Comparison of ENCODE assay signal across 10 cellular contexts in genomic region chr2:1605659-1606400, GRCh38.
A peak's percentile ranks its signal among the peaks of the same experiment; 100 is the strongest.
DNase-seq lines count a peak whose midpoint lies in the region; ATAC-seq and TF ChIP-seq lines count a peak whose summit lies in the region.
"Had no signal": no experiment of that assay in that cellular context is flagged by ENCODE, and none has a peak within 500 bp of the region (broad histone marks: within the 10 kb centered on the region; RNA-seq: fewer than 3 reads in every experiment).

No MANE protein-coding gene starts in this region.

- no peak overlapping the region for H3K4me3 Mint-ChIP-seq in WTC11
- H3K4me3 Mint-ChIP-seq: activated naive CD8-positive, alpha-beta T cell had no signal

- H2AFZ ChIP-seq in hepatocyte, result no peak overlapping the region

- H3K4me2 ChIP-seq in hepatocyte, result no peak overlapping the region

- H3K9me3 ChIP-seq in iPS DF 6.9 (ENCODE audit: control insufficient read depth, insufficient read depth, low read length) (no peaks in the 10 kb centered on the region), skeletal muscle tissue (ENCODE audit: control insufficient read depth in 3 of 3, low read length in 3 of 3) (no peaks in the 10 kb centered on the region), hepatocyte (ENCODE audit: low read depth) (no peaks in the 10 kb centered on the region)

- peak; percentile 68 for DNase-seq in WTC11 (ENCODE audit: low spot score)
- peak; percentile 79 for DNase-seq in iPS DF 6.9 (ENCODE audit: low read depth, low spot score)
- DNase-seq in NCI-H2171 (lab: John Stamatoyannopoulos, UW), result no peak
- no peak for DNase-seq in hepatocyte (ENCODE audit: low spot score)
- DNase-seq: occipital lobe had no signal

- H3K9me3 Mint-ChIP-seq in WTC11, result no peaks in the 10 kb centered on the region

- H3K4me1 Mint-ChIP-seq in WTC11, result peaks cover 3% of the 10 kb centered on the region

- TF ChIP-seq CTCF in WTC11 (IDR thresholded peaks at IDR 0.05), result no peak
- TF ChIP-seq CTCF in hepatocyte (IDR thresholded peaks at IDR 0.05; ENCODE audit: poor library complexity), result no peak

- no peak overlapping the region for H3K9ac ChIP-seq in skeletal muscle tissue (ENCODE audit: low read depth in 1 of 3, low read length in 3 of 3)

- H4K20me1 ChIP-seq in hepatocyte (ENCODE audit: insufficient read depth, poor library complexity, severe bottlenecking), result no peaks in the 10 kb centered on the region

- H3K27ac ChIP-seq in iPS DF 6.9 (ENCODE audit: low read length), result no peak overlapping the region
- H3K27ac ChIP-seq in skeletal muscle tissue (ENCODE audit: low read depth, low read length), result peak overlapping the region; percentile 25
- no peak overlapping the region for H3K27ac ChIP-seq in hepatocyte

- H3K27me3 ChIP-seq in iPS DF 6.9 (ENCODE audit: control insufficient read depth, insufficient read depth, low read length) (no peaks in the 10 kb centered on the region), skeletal muscle tissue (ENCODE audit: control insufficient read depth in 3 of 3, insufficient read depth in 3 of 3, low read length in 3 of 3) (peaks cover 16 to 61% (median 41%) of the 10 kb centered on the region in 3 donors), hepatocyte (peaks cover 6% of the 10 kb centered on the region)

- H3K36me3 Mint-ChIP-seq in WTC11, result no peaks in the 10 kb centered on the region; the same call in 1 of the 2 replicates
- H3K36me3 Mint-ChIP-seq: activated naive CD8-positive, alpha-beta T cell had no signal

- H3K9me2 ChIP-seq in hepatocyte (replicated peaks; ENCODE audit: insufficient read depth), result no peaks in the 10 kb centered on the region

- H3K36me3 ChIP-seq in iPS DF 6.9 (ENCODE audit: control insufficient read depth, insufficient read depth, low read length) (no peaks in the 10 kb centered on the region), skeletal muscle tissue (ENCODE audit: control insufficient read depth in 3 of 3, insufficient read depth in 3 of 3, low read length in 3 of 3) (no peaks in the 10 kb centered on the region), hepatocyte (replicated peaks; ENCODE audit: insufficient read depth, low read depth) (no peaks in the 10 kb centered on the region)

- CTCF ChIA-PET in WTC11 (lab: Charles Lee), result interaction anchor here (0.5 to 1.9 kb wide), 5 partner anchors 15 to 145 kb away, joined by 3 to 12 read pairs (median 3); no protein-coding TSS in a partner anchor

- POLR2A ChIA-PET in WTC11 (lab: Charles Lee), result interaction anchor here (1.4 kb wide), 1 partner anchor 20 kb away, joined by 7 read pairs; no protein-coding TSS in a partner anchor

- no CpG with 5 or more reads among the region's 28 CpGs for WGBS in iPS DF 6.9 (ENCODE audit: insufficient coverage, insufficient read length)
- 64% methylated on average over 28 of the region's 28 CpGs for WGBS in hepatocyte (ENCODE audit: low lambda C conversion rate, missing lambda C conversion rate)

- no peaks in the 10 kb centered on the region for H3K79me2 ChIP-seq in hepatocyte

- H3K4me3 ChIP-seq in iPS DF 6.9 (ENCODE audit: low read length), result no peak overlapping the region
- H3K4me3 ChIP-seq in skeletal muscle tissue (ENCODE audit: low read length in 3 of 3), result peak overlapping the region in 2 of 3 donors; percentile 18 to 56
- no peak overlapping the region for H3K4me3 ChIP-seq in hepatocyte

- ATAC-seq in GM21360 (IDR thresholded peaks at IDR 0.05; ENCODE audit: unreplicated experiment), result peak; percentile 46
- peak; percentile 95 for ATAC-seq in WTC11
- no peak for ATAC-seq in GM18868 (IDR thresholded peaks at IDR 0.05; ENCODE audit: unreplicated experiment)
- ATAC-seq in HG03520 (IDR thresholded peaks at IDR 0.05; ENCODE audit: unreplicated experiment), result no peak

- H3K27ac Mint-ChIP-seq in WTC11, result no peak overlapping the region; the same call in 1 of the 2 replicates
- H3K27ac Mint-ChIP-seq: activated naive CD8-positive, alpha-beta T cell had no signal

- H3K4me1 ChIP-seq in iPS DF 6.9 (ENCODE audit: control insufficient read depth, insufficient read depth, low read length) (peaks cover 4% of the 10 kb centered on the region; the same call in 1 of the 2 replicates), skeletal muscle tissue (ENCODE audit: control insufficient read depth in 3 of 3, insufficient read depth in 3 of 3, low read length in 3 of 3) (peaks cover 11 to 17% (median 15%) of the 10 kb centered on the region in 3 donors), hepatocyte (ENCODE audit: insufficient read depth) (peaks cover 1% of the 10 kb centered on the region)

- H3K27me3 Mint-ChIP-seq in WTC11 (ENCODE audit: low read depth), result no peaks in the 10 kb centered on the region

TF ChIP-seq in WTC11, 78 proteins besides CTCF, POLR2A, EP300 and RAD21:
- TF ChIP-seq, protein P1, sequence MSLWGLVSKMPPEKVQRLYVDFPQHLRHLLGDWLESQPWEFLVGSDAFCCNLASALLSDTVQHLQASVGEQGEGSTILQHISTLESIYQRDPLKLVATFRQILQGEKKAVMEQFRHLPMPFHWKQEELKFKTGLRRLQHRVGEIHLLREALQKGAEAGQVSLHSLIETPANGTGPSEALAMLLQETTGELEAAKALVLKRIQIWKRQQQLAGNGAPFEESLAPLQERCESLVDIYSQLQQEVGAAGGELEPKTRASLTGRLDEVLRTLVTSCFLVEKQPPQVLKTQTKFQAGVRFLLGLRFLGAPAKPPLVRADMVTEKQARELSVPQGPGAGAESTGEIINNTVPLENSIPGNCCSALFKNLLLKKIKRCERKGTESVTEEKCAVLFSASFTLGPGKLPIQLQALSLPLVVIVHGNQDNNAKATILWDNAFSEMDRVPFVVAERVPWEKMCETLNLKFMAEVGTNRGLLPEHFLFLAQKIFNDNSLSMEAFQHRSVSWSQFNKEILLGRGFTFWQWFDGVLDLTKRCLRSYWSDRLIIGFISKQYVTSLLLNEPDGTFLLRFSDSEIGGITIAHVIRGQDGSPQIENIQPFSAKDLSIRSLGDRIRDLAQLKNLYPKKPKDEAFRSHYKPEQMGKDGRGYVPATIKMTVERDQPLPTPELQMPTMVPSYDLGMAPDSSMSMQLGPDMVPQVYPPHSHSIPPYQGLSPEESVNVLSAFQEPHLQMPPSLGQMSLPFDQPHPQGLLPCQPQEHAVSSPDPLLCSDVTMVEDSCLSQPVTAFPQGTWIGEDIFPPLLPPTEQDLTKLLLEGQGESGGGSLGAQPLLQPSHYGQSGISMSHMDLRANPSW (CRISPR knock-in tag; conservative IDR thresholded peaks at IDR 0.05; ENCODE audit: low read depth), result no peak
- no peak for TF ChIP-seq SP1 (CRISPR knock-in tag; conservative IDR thresholded peaks at IDR 0.05)
- TF ChIP-seq ZNF121 (CRISPR knock-in tag; IDR thresholded peaks at IDR 0.05), result 0 out of 2 replicates have a peak, but pooled peaks have one; percentile 39
TF ChIP-seq in WTC11: peak in this region for 1.

Comparison
In these comparisons a context has a peak if more than half of its experiments do, and no peak if none do; other contexts are left out.
1. ATAC-seq: peak in GM21360 (single experiment) and WTC11 (single experiment); none in GM18868 (single experiment) and HG03520 (single experiment).
2. DNase-seq: peak in WTC11 (single experiment) and iPS DF 6.9 (single experiment); none in NCI-H2171 (single experiment) and hepatocyte (single experiment).
3. H3K4me3 ChIP-seq: peak in skeletal muscle tissue (2 of 3); none in iPS DF 6.9 (single experiment) and hepatocyte (single experiment).